Comparison of ENCODE assay signal across 23 cellular contexts in the genomic region with DNA sequence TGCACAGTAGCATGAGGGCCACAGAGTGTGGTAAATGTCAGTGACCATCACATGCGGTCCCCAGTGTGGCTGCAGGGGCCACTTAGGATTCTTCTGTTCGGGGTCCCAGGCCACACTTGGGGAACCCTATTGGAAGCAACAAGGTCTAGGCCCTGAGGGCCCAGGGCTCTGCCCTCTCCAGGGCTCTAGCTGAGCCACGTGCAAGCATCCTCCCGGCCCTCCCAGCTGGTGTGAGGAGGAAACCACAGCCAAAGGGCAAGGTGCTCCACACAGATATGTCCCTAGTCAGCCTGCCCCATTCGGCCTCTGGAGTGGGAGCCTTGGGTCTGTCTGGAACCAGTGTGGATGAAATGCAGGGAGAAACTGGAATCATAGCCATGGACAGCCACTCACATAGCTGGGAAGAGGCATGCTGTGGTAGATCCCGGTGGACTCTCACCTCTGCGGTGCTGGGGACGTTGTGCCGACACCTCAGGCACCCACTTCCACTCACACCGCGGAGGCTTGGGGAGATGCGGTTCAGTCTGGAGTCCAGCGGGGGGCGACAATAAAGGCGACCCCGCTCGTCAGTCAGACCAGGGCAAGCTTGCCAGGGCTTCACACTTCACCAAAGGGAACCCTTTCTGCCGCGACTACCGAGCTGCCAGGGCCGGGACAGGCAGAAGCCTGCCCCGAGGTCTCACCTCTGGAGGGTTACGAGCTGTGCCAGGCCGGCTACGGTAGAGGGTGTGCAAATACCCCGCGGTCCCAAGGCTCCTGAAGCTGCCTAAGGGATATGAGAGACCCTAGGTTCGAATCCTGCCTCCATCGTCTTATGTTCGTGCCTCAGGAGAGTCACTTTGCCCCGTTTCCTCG. TPM values are rescaled to one million over a fixed set of nuclear protein-coding genes. Genes with fewer than 3 reads are reported as not detected.
"Had no signal": no experiment of that assay in that cellular context is flagged by ENCODE, and none has a peak within 500 bp of the region (broad histone marks: within the 10 kb centered on the region; RNA-seq: fewer than 3 reads in every experiment).

No MANE protein-coding gene starts in this region.

- H3K9me3 ChIP-seq: gastroesophageal sphincter, ovary, tibial artery, uterus had no signal

- H3K36me3 ChIP-seq: cardiac muscle cell, ovary, uterus had no signal

- H3K4me3 Mint-ChIP-seq: activated CD8-positive, alpha-beta memory T cell treated with anti-CD3 and anti-CD28 coated beads, Interleukin-2, amount 10 ng/mL, durations not matched to agents 7 days and 5 days; memory B cell; stimulated activated naive B cell treated with anti-CD40 and anti-IgM and Interleukin-4, amounts not matched to agents 10 μg/mL and 1 μg/mL and 100 μg/mL, for 72 hours; T-cell had no signal

- H3K27ac ChIP-seq: cardiac muscle cell, gastroesophageal sphincter, ovary, tibial artery, uterus, VCaP had no signal

- H3K9me3 Mint-ChIP-seq: activated T-helper 2 cell treated with anti-CD3 and anti-CD28 coated beads, Interferon-gamma antibody, Interleukin-2, Interleukin-4, amounts not matched to agents 10 μg/mL and 5 μg/mL and 100 μg/mL, durations not matched to agents 14 hours and 24 hours and 36 hours; memory B cell; nephron; stimulated activated naive B cell treated with anti-CD40 and anti-IgM and Interleukin-4, amounts not matched to agents 10 μg/mL and 1 μg/mL and 100 μg/mL, for 72 hours; T-cell had no signal

- ATAC-seq: activated CD8-positive, alpha-beta memory T cell treated with anti-CD3 and anti-CD28 coated beads, Interleukin-2, amount 10 ng/mL, durations not matched to agents 7 days and 5 days; gastroesophageal sphincter; left lobe of liver; stimulated activated naive B cell treated with anti-CD40 and anti-IgM and Interleukin-4, amounts not matched to agents 10 μg/mL and 1 μg/mL and 100 μg/mL, for 72 hours; T-cell had no signal

- H3K27me3 ChIP-seq: cardiac muscle cell, ovary, uterus had no signal

- H3K4me1 Mint-ChIP-seq: nephron had no signal

- H3K27ac Mint-ChIP-seq: activated CD8-positive, alpha-beta memory T cell treated with anti-CD3 and anti-CD28 coated beads, Interleukin-2, amount 10 ng/mL, durations not matched to agents 7 days and 5 days; activated T-helper 2 cell treated with anti-CD3 and anti-CD28 coated beads, Interferon-gamma antibody, Interleukin-2, Interleukin-4, amounts not matched to agents 10 μg/mL and 5 μg/mL and 100 μg/mL, durations not matched to agents 14 hours and 24 hours and 36 hours; memory B cell; stimulated activated naive B cell treated with anti-CD40 and anti-IgM and Interleukin-4, amounts not matched to agents 10 μg/mL and 1 μg/mL and 100 μg/mL, for 72 hours; T-cell had no signal

- H3K4me1 ChIP-seq: uterus had no signal

- H3K4me3 ChIP-seq: cardiac muscle cell, gastroesophageal sphincter, ovary, tibial artery, uterus had no signal

- H3K36me3 Mint-ChIP-seq: activated CD8-positive, alpha-beta memory T cell treated with anti-CD3 and anti-CD28 coated beads, Interleukin-2, amount 10 ng/mL, durations not matched to agents 7 days and 5 days; T-cell had no signal

- DNase-seq: activated CD4-positive, alpha-beta T cell treated with anti-CD3 and anti-CD28 coated beads, Interleukin-2, amount 50 U/mL, for 48 hours; activated CD8-positive, alpha-beta memory T cell treated with anti-CD3 and anti-CD28 coated beads, Interleukin-2, amount 10 ng/mL, durations not matched to agents 7 days and 5 days; activated naive CD4-positive, alpha-beta T cell treated with anti-CD3 and anti-CD28 coated beads, Interleukin-2, amount 50 U/mL, for 16 hours; activated T-cell treated with anti-CD3 and anti-CD28 coated beads, Interleukin-2, amount 50 U/mL, for 1 hour; islet precursor cell; stimulated activated CD4-positive, alpha-beta T cell treated with anti-CD3 and anti-CD28 coated beads, Interleukin-4, amount 100 ng/mL, for 1 hour; stimulated activated naive B cell treated with anti-CD40 and anti-IgM and Interleukin-4, amounts not matched to agents 10 μg/mL and 1 μg/mL and 100 μg/mL, for 72 hours; T-cell; T-helper 9 cell; tibial artery; uterus had no signal

- H3K27me3 Mint-ChIP-seq: activated CD8-positive, alpha-beta memory T cell treated with anti-CD3 and anti-CD28 coated beads, Interleukin-2, amount 10 ng/mL, durations not matched to agents 7 days and 5 days; memory B cell; stimulated activated naive B cell treated with anti-CD40 and anti-IgM and Interleukin-4, amounts not matched to agents 10 μg/mL and 1 μg/mL and 100 μg/mL, for 72 hours; T-cell had no signal

RNA-seq across cellular contexts. Expression of a gene that starts 28.7 kb away (rescaled TPM):
- total RNA-seq: left lobe of liver, mucosa of gallbladder, ovary, renal cortical epithelial cell, skeletal muscle tissue, uterus had no signal
- polyA plus RNA-seq: adipose tissue, cardiac muscle cell, ovary had no signal
